Comparison of ENCODE assay signal across 1 cellular context in the genomic region with DNA sequence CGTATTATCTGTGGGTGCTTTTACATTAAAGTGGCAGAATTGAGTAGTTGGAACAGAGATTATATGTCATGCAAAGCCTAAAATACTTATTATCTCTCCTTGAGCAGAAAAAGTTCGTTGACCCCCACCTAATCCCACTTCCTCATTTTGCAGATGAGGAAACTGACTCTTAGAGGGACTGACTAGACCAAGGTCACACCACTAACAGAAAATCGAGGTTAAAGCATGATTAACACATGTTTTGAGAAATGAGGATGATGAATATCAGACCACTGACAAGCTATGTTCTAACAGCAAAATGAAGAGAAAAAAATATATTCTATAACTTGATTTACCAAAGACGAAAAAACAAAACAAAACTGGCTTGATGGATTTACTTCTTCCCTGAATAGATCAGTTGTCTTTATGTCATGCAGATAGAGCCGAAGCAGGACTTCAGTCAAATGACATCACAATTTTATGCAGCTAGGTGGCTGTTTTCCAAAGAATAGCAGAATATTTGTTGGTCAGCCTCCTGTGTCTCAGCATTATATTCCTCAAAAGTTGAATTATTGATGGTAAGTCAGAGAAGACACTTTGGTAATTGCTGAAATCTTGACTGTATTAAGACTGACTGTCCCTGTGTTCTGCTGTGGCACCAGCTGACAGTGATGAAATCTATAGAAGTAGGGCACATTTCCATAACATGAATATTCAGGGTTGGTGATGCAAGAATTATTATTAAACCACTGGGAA.
TF ChIP-seq lines count a peak whose summit lies in the region.

No MANE protein-coding gene starts in this region.

TF ChIP-seq in GM12878, 131 proteins besides CTCF, POLR2A, EP300 and RAD21 (continued from another document):
- TF ChIP-seq BCL11A (IDR thresholded peaks at IDR 0.05; ENCODE audit: low read depth, low read length): 0 out of 2 replicates have a peak, but pooled peaks have one; percentile 16
- TF ChIP-seq, protein P1, sequence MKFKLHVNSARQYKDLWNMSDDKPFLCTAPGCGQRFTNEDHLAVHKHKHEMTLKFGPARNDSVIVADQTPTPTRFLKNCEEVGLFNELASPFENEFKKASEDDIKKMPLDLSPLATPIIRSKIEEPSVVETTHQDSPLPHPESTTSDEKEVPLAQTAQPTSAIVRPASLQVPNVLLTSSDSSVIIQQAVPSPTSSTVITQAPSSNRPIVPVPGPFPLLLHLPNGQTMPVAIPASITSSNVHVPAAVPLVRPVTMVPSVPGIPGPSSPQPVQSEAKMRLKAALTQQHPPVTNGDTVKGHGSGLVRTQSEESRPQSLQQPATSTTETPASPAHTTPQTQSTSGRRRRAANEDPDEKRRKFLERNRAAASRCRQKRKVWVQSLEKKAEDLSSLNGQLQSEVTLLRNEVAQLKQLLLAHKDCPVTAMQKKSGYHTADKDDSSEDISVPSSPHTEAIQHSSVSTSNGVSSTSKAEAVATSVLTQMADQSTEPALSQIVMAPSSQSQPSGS (IDR thresholded peaks at IDR 0.05; ENCODE audit: low read length): no peak; the same call in 1 of the 2 replicates
- peak; percentile 25; the same call in 1 of the 2 replicates for TF ChIP-seq RUNX3 (IDR thresholded peaks at IDR 0.05; ENCODE audit: low read length)
- TF ChIP-seq NBN (IDR thresholded peaks at IDR 0.05): no peak
- TF ChIP-seq BHLHE40 (IDR thresholded peaks at IDR 0.05; ENCODE audit: borderline replicate concordance in 1 of 2, low read depth in 2 of 2, low read length in 1 of 2): 0 out of 4 replicates have a peak, but pooled peaks have one; percentile 23 to 24
- no peak for TF ChIP-seq CBFB (IDR thresholded peaks at IDR 0.05; ENCODE audit: low read depth)
- TF ChIP-seq TBL1XR1 (IDR thresholded peaks at IDR 0.05; ENCODE audit: low read depth, low read length): no peak
- TF ChIP-seq MEF2B (IDR thresholded peaks at IDR 0.05; ENCODE audit: partially characterized antibody, poor library complexity, severe bottlenecking): peak; percentile 37
- no peak for TF ChIP-seq POLR2AphosphoS2 (IDR thresholded peaks at IDR 0.05; ENCODE audit: low read depth, low read length)
- peak; percentile 36; the same call in 1 of the 2 replicates for TF ChIP-seq ATF7 (IDR thresholded peaks at IDR 0.05; ENCODE audit: low read depth)
